8 cellular contexts compared by ENCODE assay signal in genomic region chr9:17134396-17134842, GRCh38. TPM values are rescaled to one million over a fixed set of nuclear protein-coding genes. Genes with fewer than 3 reads are reported as not detected.
DNase-seq lines count a peak whose midpoint lies in the region; ATAC-seq and TF ChIP-seq lines count a peak whose summit lies in the region.

No MANE protein-coding gene starts in this region.

- in situ Hi-C loops in astrocyte of the cerebellum (cut with HindIII; ENCODE audit: low sequenced_read_pairs), result no loop called here

- WGBS in suprapubic skin, result 14% methylated on average over 8 of the region's 9 CpGs

- TF ChIP-seq POLR2A in suprapubic skin (IDR thresholded peaks at IDR 0.05), result no peak

- ATAC-seq in HG03175 (IDR thresholded peaks at IDR 0.05; ENCODE audit: unreplicated experiment), result no peak

- peak; percentile 5 for DNase-seq in A673 (ENCODE audit: low spot score)
- no peak for DNase-seq in HL-60 (ENCODE audit: low read depth in 1 of 2, low spot score in 1 of 2)
- DNase-seq in astrocyte of the cerebellum (ENCODE audit: low read depth), result no peak
- no peak for DNase-seq in kidney epithelial cell (ENCODE audit: low read depth)
- no peak for DNase-seq in suprapubic skin (ENCODE audit: low spot score in 2 of 2)
- DNase-seq in activated gamma-delta T cell (lab: John Stamatoyannopoulos, UW), result no peak
- DNase-seq in stimulated activated CD4-positive, alpha-beta T cell treated with anti-CD3 and anti-CD28 coated beads, Interleukin-15, amount 100 ng/mL, for 24 hours, result no peak

- H3K27me3 ChIP-seq in A673 (replicated peaks; ENCODE audit: insufficient read depth, low read depth, low read length, poor library complexity) (no peaks in the 10 kb centered on the region), HL-60 (ENCODE audit: insufficient read depth, poor library complexity, severe bottlenecking) (no peaks in the 10 kb centered on the region), kidney epithelial cell (ENCODE audit: control insufficient read depth, insufficient read depth, low read length) (no peaks in the 10 kb centered on the region), suprapubic skin (no peaks in the 10 kb centered on the region)

- POLR2A ChIA-PET in A673 (lab: Charles Lee; ENCODE audit: low non-redundant PET), result no interaction called here

- H3K36me3 ChIP-seq in A673 (ENCODE audit: insufficient read depth, low read length, poor library complexity, severe bottlenecking) (no peaks in the 10 kb centered on the region), kidney epithelial cell (ENCODE audit: control insufficient read depth, insufficient read depth, low read length) (no peaks in the 10 kb centered on the region), suprapubic skin (no peaks in the 10 kb centered on the region)

- H3K4me3 ChIP-seq in A673 (ENCODE audit: low read depth, low read length, poor library complexity, severe bottlenecking) (peak overlapping the region; percentile 82), HL-60 (replicated peaks; ENCODE audit: insufficient read depth, low read length) (peak overlapping the region; percentile 68), astrocyte of the cerebellum (ENCODE audit: low read depth, low read length) (peak overlapping the region; percentile 87), kidney epithelial cell (ENCODE audit: low read depth, low read length) (peak overlapping the region; percentile 96), suprapubic skin (peak overlapping the region; percentile 89)

- H3K9me3 ChIP-seq in A673 (ENCODE audit: low read depth, low read length, poor library complexity, severe bottlenecking), result no peaks in the 10 kb centered on the region
- no peaks in the 10 kb centered on the region for H3K9me3 ChIP-seq in suprapubic skin

- no TSS peak for BruUV-seq in A673 (replicated peaks; lab: Mats Ljungman, UMichigan)

- H3K27ac ChIP-seq in A673 (ENCODE audit: low read depth, low read length, poor library complexity, severe bottlenecking) (no peak overlapping the region), HL-60 (replicated peaks) (peak overlapping the region; percentile 91), suprapubic skin (peak overlapping the region; percentile 82)

- intact Hi-C loops in A673 (cut with micrococcal nuclease; ENCODE audit: unreplicated experiment), result no loop called here

- TF ChIP-seq CTCF in A673 (conservative IDR thresholded peaks at IDR 0.05; ENCODE audit: low read depth, low read length) (no peak), HL-60 (IDR thresholded peaks at IDR 0.05; ENCODE audit: insufficient read depth, low read length) (no peak), astrocyte of the cerebellum (IDR thresholded peaks at IDR 0.05; ENCODE audit: low read depth, low read length, missing control alignments) (no peak), kidney epithelial cell (IDR thresholded peaks at IDR 0.05; ENCODE audit: insufficient read depth, low read length, poor library complexity, severe bottlenecking) (no peak), suprapubic skin (IDR thresholded peaks at IDR 0.05) (no peak)

- H3K4me1 ChIP-seq in A673 (ENCODE audit: insufficient read depth, low read length, poor library complexity, severe bottlenecking), result no peaks in the 10 kb centered on the region
- peaks cover 10% of the 10 kb centered on the region for H3K4me1 ChIP-seq in suprapubic skin

- TF ChIP-seq EP300 in suprapubic skin (IDR thresholded peaks at IDR 0.05), result peak; percentile 13

- CTCF ChIA-PET in A673 (lab: Charles Lee), result no interaction called here

RNA-seq across cellular contexts. Expression of gene CNTLN, which starts 0.4 kb away (rescaled TPM):
- total RNA-seq in A673 (2021) (6.6 and 7.7 TPM in 2 replicates), kidney epithelial cell (3.8 and 4.1 TPM in 2 replicates), suprapubic skin (1 to 10 TPM; 3.0 to 7.6 (median 3.7) TPM)
